In genomic region chr3:56682458-56683121, GRCh38 we compare ENCODE assay signal across 8 cellular contexts. TPM values are rescaled to one million over a fixed set of nuclear protein-coding genes. Genes with fewer than 3 reads are reported as not detected.
DNase-seq lines count a peak whose midpoint lies in the region; ATAC-seq lines count a peak whose summit lies in the region.

No MANE protein-coding gene starts in this region.

- H3K27me3 ChIP-seq in NT2/D1 (ENCODE audit: insufficient read depth, insufficient read length): no peaks in the 10 kb centered on the region
- no peaks in the 10 kb centered on the region for H3K27me3 ChIP-seq in mononuclear cell (ENCODE audit: insufficient read depth, low read length)

- DNase-seq in CD1c-positive myeloid dendritic cell (ENCODE audit: extremely low spot score) (peak; percentile 86), NT2/D1 (ENCODE audit: low read depth, low spot score) (no peak), activated T-cell treated with anti-CD3 and anti-CD28 coated beads for 1 hour (ENCODE audit: low read depth) (peak; percentile 63), epidermal melanocyte (ENCODE audit: insufficient read length, low spot score) (peak; percentile 46)
- DNase-seq in stimulated activated CD8-positive, alpha-beta memory T cell treated with anti-CD3 and anti-CD28 coated beads, Interleukin-2, amount 100 ng/mL, for 48 hours (ENCODE audit: low read depth in 2 of 2): peak; percentile 60 to 67

- H3K36me3 ChIP-seq in NT2/D1 (ENCODE audit: insufficient read depth, insufficient read length, low read length): peaks cover 7% of the 10 kb centered on the region

- no peaks in the 10 kb centered on the region for H3K4me1 ChIP-seq in NT2/D1 (ENCODE audit: insufficient read depth, insufficient read length)
- peaks cover 29% of the 10 kb centered on the region for H3K4me1 ChIP-seq in mononuclear cell (ENCODE audit: insufficient read depth, low read length)

- H3K4me3 ChIP-seq in NT2/D1 (ENCODE audit: insufficient read length, low read depth): peak overlapping the region; percentile 60
- H3K4me3 ChIP-seq in mononuclear cell (ENCODE audit: low read length): peak overlapping the region; percentile 87

- peaks cover 14% of the 10 kb centered on the region for H3K9me3 ChIP-seq in NT2/D1 (ENCODE audit: insufficient read depth, low read length)
- H3K9me3 ChIP-seq in mononuclear cell (ENCODE audit: low read depth, low read length): no peaks in the 10 kb centered on the region

- peak overlapping the region; percentile 87 for H3K9ac ChIP-seq in NT2/D1 (ENCODE audit: insufficient read length, low read depth)

- peak; percentile 72 for ATAC-seq in GM19397 (IDR thresholded peaks at IDR 0.05; ENCODE audit: unreplicated experiment)
- peak; percentile 58 for ATAC-seq in HG03571 (IDR thresholded peaks at IDR 0.05; ENCODE audit: unreplicated experiment)

RNA-seq across cellular contexts. Expression of gene TASOR, which starts 0.5 kb away (rescaled TPM):
- 81.5 TPM for total RNA-seq in mononuclear cell
